In genomic region chr21:24428539-24429186, GRCh38 we compare ENCODE assay signal across 8 cellular contexts.
A peak's percentile ranks its signal among the peaks of the same experiment; 100 is the strongest.
DNase-seq lines count a peak whose midpoint lies in the region; ATAC-seq and TF ChIP-seq lines count a peak whose summit lies in the region.

No MANE protein-coding gene starts in this region.

- H3K4me2 ChIP-seq in osteoblast (ENCODE audit: insufficient read depth, low read length): no peak overlapping the region

- no peaks in the 10 kb centered on the region for H3K79me2 ChIP-seq in osteoblast (ENCODE audit: insufficient read depth, low read length)

- in situ Hi-C loops in GM13977 (cut with MboI; ENCODE audit: low pct_unique_long_range_greater_than_20kb, low sequenced_read_pairs, unreplicated experiment): no loop called here

- DNase-seq in CD14-positive monocyte (ENCODE audit: low spot score) (no peak), GM13977 (ENCODE audit: low spot score) (no peak), osteoblast (ENCODE audit: insufficient read length, low spot score, missing footprints) (no peak), NCI-H526 (lab: John Stamatoyannopoulos, UW) (no peak), NCI-H1694 treated with DMSO at 0.1 percent for 48 hours (lab: John Stamatoyannopoulos, UW) (no peak)

- peak overlapping the region; percentile 71 to 92 for H3K4me3 Mint-ChIP-seq in CD14-positive monocyte
- H3K4me3 Mint-ChIP-seq in activated T-helper 17 cell treated with anti-CD3 and anti-CD28 coated beads, Interleukin-2, amount 50 U/mL, for 72 hours: peak overlapping the region; percentile 67

- no peak overlapping the region for H2AFZ ChIP-seq in osteoblast (ENCODE audit: low read length)

- H3K27me3 Mint-ChIP-seq in CD14-positive monocyte (ENCODE audit: low read depth in 3 of 3): peaks cover 0 to 2% (median 0%) of the 10 kb centered on the region in 3 donors
- H3K27me3 Mint-ChIP-seq in activated T-helper 17 cell treated with anti-CD3 and anti-CD28 coated beads, Interleukin-2, amount 50 U/mL, for 72 hours: no peaks in the 10 kb centered on the region

- no peak overlapping the region for H3K27ac ChIP-seq in osteoblast (ENCODE audit: low read depth, low read length)

- peak; percentile 85 for ATAC-seq in HG03175 (IDR thresholded peaks at IDR 0.05; ENCODE audit: unreplicated experiment)
- no peak for ATAC-seq in activated T-helper 17 cell treated with anti-CD3 and anti-CD28 coated beads, Interleukin-2, amount 50 U/mL, for 72 hours (replicated peaks)

- intact Hi-C loops in CD14-positive monocyte (cut with micrococcal nuclease): no loop called here

- peaks cover 0 to 2% (median 0%) of the 10 kb centered on the region in 7 donors for H3K9me3 Mint-ChIP-seq in CD14-positive monocyte
- no peaks in the 10 kb centered on the region for H3K9me3 Mint-ChIP-seq in activated T-helper 17 cell treated with anti-CD3 and anti-CD28 coated beads, Interleukin-2, amount 50 U/mL, for 72 hours

- no peaks in the 10 kb centered on the region for H3K27me3 ChIP-seq in osteoblast (ENCODE audit: insufficient read depth, low read length)

- H4K20me1 ChIP-seq in osteoblast (ENCODE audit: insufficient read depth, low read length): no peaks in the 10 kb centered on the region

- peaks cover 28% of the 10 kb centered on the region for H3K4me1 Mint-ChIP-seq in CD14-positive monocyte
- no peaks in the 10 kb centered on the region for H3K4me1 Mint-ChIP-seq in activated T-helper 17 cell treated with anti-CD3 and anti-CD28 coated beads, Interleukin-2, amount 50 U/mL, for 72 hours

- H3K27ac Mint-ChIP-seq in CD14-positive monocyte: peak overlapping the region in 6 of 7 donors; percentile 21 to 83 (median 62)
- H3K27ac Mint-ChIP-seq in activated T-helper 17 cell treated with anti-CD3 and anti-CD28 coated beads, Interleukin-2, amount 50 U/mL, for 72 hours: peak overlapping the region; percentile 48

- peak; percentile 29 for TF ChIP-seq POLR2A in GM19099 (IDR thresholded peaks at IDR 0.05; ENCODE audit: extremely low read depth, insufficient read length, low read depth)

- H3K36me3 Mint-ChIP-seq in CD14-positive monocyte: peaks cover 0 to 2% of the 10 kb centered on the region in 2 donors
- H3K36me3 Mint-ChIP-seq in activated T-helper 17 cell treated with anti-CD3 and anti-CD28 coated beads, Interleukin-2, amount 50 U/mL, for 72 hours (ENCODE audit: low read depth): no peaks in the 10 kb centered on the region

- no peaks in the 10 kb centered on the region for H3K36me3 ChIP-seq in osteoblast (ENCODE audit: insufficient read depth, low read length)

- H3K4me1 ChIP-seq in osteoblast (ENCODE audit: insufficient read depth, low read length): no peaks in the 10 kb centered on the region

- TF ChIP-seq CTCF in CD14-positive monocyte (IDR thresholded peaks at IDR 0.05) (no peak), GM13977 (IDR thresholded peaks at IDR 0.05; ENCODE audit: extremely low read depth, insufficient read depth, missing control alignments) (no peak), osteoblast (IDR thresholded peaks at IDR 0.05; ENCODE audit: extremely low read depth, low read depth, low read length) (no peak)

- no peaks in the 10 kb centered on the region for H3K9me3 ChIP-seq in osteoblast (ENCODE audit: low read depth, low read length)

- no peak overlapping the region for H3K4me3 ChIP-seq in osteoblast (ENCODE audit: insufficient read depth, low read length)
